32 cellular contexts compared by ENCODE assay signal in genomic region chr20:24770628-24771556, GRCh38.
DNase-seq lines count a peak whose midpoint lies in the region; ATAC-seq and TF ChIP-seq lines count a peak whose summit lies in the region.
"Had no signal": no experiment of that assay in that cellular context is flagged by ENCODE, and none has a peak within 500 bp of the region (broad histone marks: within the 10 kb centered on the region; RNA-seq: fewer than 3 reads in every experiment).

No MANE protein-coding gene starts in this region.

- peaks cover 37 to 76% (median 65%) of the 10 kb centered on the region in 10 experiments for H3K4me1 ChIP-seq in BLaER1 treated with 17β-estradiol and CSF1 and Interleukin-3, amounts not matched to agents 10 nM and 100 nM
- H3K4me1 ChIP-seq in MM.1S (ENCODE audit: low read length) (peaks cover 17% of the 10 kb centered on the region), BE2C (peaks cover 10% of the 10 kb centered on the region)
- H3K4me1 ChIP-seq: adrenal gland, prostate gland had no signal

- peaks cover 3% of the 10 kb centered on the region for H3K36me3 Mint-ChIP-seq in chondrocyte (ENCODE audit: low read depth)
- H3K36me3 Mint-ChIP-seq in stimulated activated naive B cell treated with anti-CD40 and anti-IgM and Interleukin-4, amounts not matched to agents 10 μg/mL and 1 μg/mL and 100 μg/mL, for 72 hours: peaks cover 3 to 7% of the 10 kb centered on the region in 2 donors
- H3K36me3 Mint-ChIP-seq: brain had no signal

- no peaks in the 10 kb centered on the region for H3F3A ChIP-seq in MM.1S (ENCODE audit: insufficient read depth, low read length)

- peaks cover 9% of the 10 kb centered on the region for H3K9me3 Mint-ChIP-seq in chondrocyte (ENCODE audit: low read depth)
- H3K9me3 Mint-ChIP-seq in stimulated activated naive B cell treated with anti-CD40 and anti-IgM and Interleukin-4, amounts not matched to agents 10 μg/mL and 1 μg/mL and 100 μg/mL, for 72 hours: peaks cover 6 to 10% of the 10 kb centered on the region in 2 donors

- no peaks in the 10 kb centered on the region for H3K36me3 ChIP-seq in BLaER1 treated with 17β-estradiol and CSF1 and Interleukin-3, amounts not matched to agents 10 nM and 100 nM
- H3K36me3 ChIP-seq in MM.1S (replicated peaks; ENCODE audit: insufficient read depth, low read length) (no peaks in the 10 kb centered on the region), BE2C (no peaks in the 10 kb centered on the region)
- H3K36me3 ChIP-seq: adrenal gland, heart right ventricle, neutrophil, prostate gland, SJSA1 had no signal

- H3K4me3 Mint-ChIP-seq in chondrocyte (ENCODE audit: unreplicated experiment): no peak overlapping the region
- no peak overlapping the region for H3K4me3 Mint-ChIP-seq in stimulated activated naive B cell treated with anti-CD40 and anti-IgM and Interleukin-4, amounts not matched to agents 10 μg/mL and 1 μg/mL and 100 μg/mL, for 72 hours
- H3K4me3 Mint-ChIP-seq: activated CD4-positive, alpha-beta T cell treated with anti-CD3 and anti-CD28 coated beads, Interleukin-2, amount 10 ng/mL, durations not matched to agents 24 days and 14 days; activated naive CD4-positive, alpha-beta T cell treated with anti-CD3 and anti-CD28 coated beads for 36 hours; B cell; brain had no signal

- H3K27me3 Mint-ChIP-seq in chondrocyte (ENCODE audit: low read depth): no peaks in the 10 kb centered on the region
- peaks cover 11 to 33% of the 10 kb centered on the region in 2 donors for H3K27me3 Mint-ChIP-seq in stimulated activated naive B cell treated with anti-CD40 and anti-IgM and Interleukin-4, amounts not matched to agents 10 μg/mL and 1 μg/mL and 100 μg/mL, for 72 hours

- no peaks in the 10 kb centered on the region for H3K9me2 ChIP-seq in MM.1S (replicated peaks; ENCODE audit: insufficient read depth, low read length)

- ATAC-seq in GM19351 (IDR thresholded peaks at IDR 0.05; ENCODE audit: unreplicated experiment): peak; percentile 39
- ATAC-seq in stimulated activated naive B cell treated with anti-CD40 and anti-IgM and Interleukin-4, amounts not matched to agents 10 μg/mL and 1 μg/mL and 100 μg/mL, for 72 hours (replicated peaks): peak; percentile 88
- ATAC-seq: sciatic nerve had no signal

- TF ChIP-seq CTCF in chondrocyte (IDR thresholded peaks at IDR 0.05): no peak
- TF ChIP-seq CTCF in MM.1S (IDR thresholded peaks at IDR 0.05; ENCODE audit: low read length): no peak
- no peak for TF ChIP-seq CTCF in BE2C (IDR thresholded peaks at IDR 0.05; ENCODE audit: low read depth, low read length)

- H3K4me1 Mint-ChIP-seq in chondrocyte (ENCODE audit: low read depth): peaks cover 40% of the 10 kb centered on the region
- peaks cover 18 to 23% of the 10 kb centered on the region in 2 donors for H3K4me1 Mint-ChIP-seq in stimulated activated naive B cell treated with anti-CD40 and anti-IgM and Interleukin-4, amounts not matched to agents 10 μg/mL and 1 μg/mL and 100 μg/mL, for 72 hours

- H2AFZ ChIP-seq in MM.1S (ENCODE audit: low read length): no peak overlapping the region
- H2AFZ ChIP-seq: GM23248 had no signal

- no peaks in the 10 kb centered on the region for H3K79me2 ChIP-seq in MM.1S (ENCODE audit: low read length)

- H3K4me3 ChIP-seq in BLaER1 treated with 17β-estradiol and CSF1 and Interleukin-3, amounts not matched to agents 10 nM and 100 nM: no peak overlapping the region
- H3K4me3 ChIP-seq in MM.1S (ENCODE audit: low read length) (no peak overlapping the region), BE2C (ENCODE audit: low read depth, low read length) (no peak overlapping the region)
- H3K4me3 ChIP-seq: adrenal gland, dorsolateral prefrontal cortex, GM23248, heart right ventricle, prostate gland, SJSA1 had no signal

- peaks cover 10 to 19% (median 15%) of the 10 kb centered on the region in 11 experiments; a peak in 21 of 22 replicates for H3K9me3 ChIP-seq in BLaER1 treated with 17β-estradiol and CSF1 and Interleukin-3, amounts not matched to agents 10 nM and 100 nM (replicated peaks in 1 of 11)
- H3K9me3 ChIP-seq in MM.1S (replicated peaks; ENCODE audit: insufficient read depth, low read length) (no peaks in the 10 kb centered on the region), BE2C (no peaks in the 10 kb centered on the region)
- H3K9me3 ChIP-seq: adrenal gland, neutrophil, prostate gland had no signal

- no peak overlapping the region for H3K27ac Mint-ChIP-seq in chondrocyte (ENCODE audit: unreplicated experiment)
- no peak overlapping the region for H3K27ac Mint-ChIP-seq in stimulated activated naive B cell treated with anti-CD40 and anti-IgM and Interleukin-4, amounts not matched to agents 10 μg/mL and 1 μg/mL and 100 μg/mL, for 72 hours
- H3K27ac Mint-ChIP-seq: activated CD4-positive, alpha-beta T cell treated with anti-CD3 and anti-CD28 coated beads, Interleukin-2, amount 10 ng/mL, durations not matched to agents 24 days and 14 days; activated naive CD4-positive, alpha-beta T cell treated with anti-CD3 and anti-CD28 coated beads for 36 hours; B cell had no signal

- no peak overlapping the region for H3K27ac ChIP-seq in BLaER1 treated with 17β-estradiol and CSF1 and Interleukin-3, amounts not matched to agents 10 nM and 100 nM
- no peak overlapping the region for H3K27ac ChIP-seq in MM.1S (ENCODE audit: low read length)
- H3K27ac ChIP-seq: adrenal gland, dorsolateral prefrontal cortex, GM23248, heart right ventricle, neutrophil, prostate gland, SJSA1, VCaP had no signal

- no peaks in the 10 kb centered on the region for H4K20me1 ChIP-seq in BLaER1 treated with 17β-estradiol and CSF1 and Interleukin-3, amounts not matched to agents 10 nM and 100 nM
- H4K20me1 ChIP-seq in MM.1S (ENCODE audit: insufficient read depth, low read length): no peaks in the 10 kb centered on the region

- DNase-seq in chondrocyte (ENCODE audit: low spot score): peak; percentile 61
- DNase-seq in stimulated activated naive B cell treated with anti-CD40 and anti-IgM and Interleukin-4, amounts not matched to agents 10 μg/mL and 1 μg/mL and 100 μg/mL, for 72 hours: no peak
- DNase-seq in MM.1S: no peak
- DNase-seq in nucleus accumbens (lab: John Stamatoyannopoulos, UW): no peak
- no peak for DNase-seq in BE2C
- DNase-seq: activated CD4-positive, alpha-beta T cell treated with anti-CD3 and anti-CD28 coated beads, Interleukin-2, amount 10 ng/mL, durations not matched to agents 24 days and 14 days; activated naive CD4-positive, alpha-beta T cell treated with anti-CD3 and anti-CD28 coated beads for 36 hours; activated T-cell treated with anti-CD3 and anti-CD28 coated beads, Interleukin-2, amount 50 U/mL, for 48 hours; cerebellar nuclear complex; DMS153; GM23248; heart right ventricle; IMR-90; kidney; midbrain; naive B cell; NCI-H146; NCI-H345; NCI-H748 treated with DMSO at 0.1 percent for 48 hours; stimulated activated CD4-positive, alpha-beta T cell treated with anti-CD3 and anti-CD28 coated beads, Interleukin-4, amount 100 ng/mL, for 24 hours; T-helper 9 cell had no signal

- no peak overlapping the region for H3K9ac ChIP-seq in BLaER1 treated with 17β-estradiol and CSF1 and Interleukin-3, amounts not matched to agents 10 nM and 100 nM
- no peak overlapping the region for H3K9ac ChIP-seq in MM.1S (ENCODE audit: low read length)
- H3K9ac ChIP-seq: GM23248 had no signal

- peak overlapping the region; percentile 31 to 95 (median 81); a peak in 21 of 22 replicates for H3K4me2 ChIP-seq in BLaER1 treated with 17β-estradiol and CSF1 and Interleukin-3, amounts not matched to agents 10 nM and 100 nM
- no peak overlapping the region for H3K4me2 ChIP-seq in MM.1S (ENCODE audit: low read depth, low read length)

- 0 out of 22 replicates have a peak, but pooled peaks cover 0 to 8% (median 0%) of the 10 kb centered on the region in 11 experiments for H3K27me3 ChIP-seq in BLaER1 treated with 17β-estradiol and CSF1 and Interleukin-3, amounts not matched to agents 10 nM and 100 nM
- H3K27me3 ChIP-seq in MM.1S (replicated peaks; ENCODE audit: insufficient read depth, low read length) (no peaks in the 10 kb centered on the region), BE2C (no peaks in the 10 kb centered on the region)
- H3K27me3 ChIP-seq: adrenal gland, dorsolateral prefrontal cortex, SJSA1 had no signal
